In the genomic region with DNA sequence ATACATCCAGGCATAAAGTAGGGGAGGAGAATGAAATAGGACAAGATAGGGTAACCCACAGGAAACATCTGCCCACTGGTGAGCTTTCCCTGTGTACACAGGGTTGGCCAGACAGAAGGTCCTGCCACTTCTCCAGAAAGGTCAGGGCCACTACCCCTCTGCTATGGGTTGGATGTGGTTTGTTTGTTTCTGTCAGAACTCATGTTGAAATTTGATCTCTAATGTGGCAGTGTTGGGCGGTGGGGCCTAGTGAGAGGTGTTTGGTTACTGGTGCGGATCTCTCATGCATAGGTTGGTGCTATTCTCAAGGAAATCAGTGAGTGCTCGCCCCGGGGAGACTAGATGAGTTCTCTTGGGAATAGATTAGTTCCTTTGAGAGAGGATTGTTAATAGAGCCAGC, we compare ENCODE assay signal across 1 cellular context.
TF ChIP-seq lines count a peak whose summit lies in the region.

No MANE protein-coding gene starts in this region.

TF ChIP-seq in HepG2, 621 proteins besides CTCF, POLR2A, EP300 and RAD21 (continued from another document):
- TF ChIP-seq ZFP91 (CRISPR knock-in tag; IDR thresholded peaks at IDR 0.05; ENCODE audit: borderline replicate concordance) (no peak), SMYD3 (CRISPR knock-in tag; IDR thresholded peaks at IDR 0.05) (no peak), ZNF367 (CRISPR knock-in tag; IDR thresholded peaks at IDR 0.05; ENCODE audit: borderline replicate concordance) (no peak), SMAD1 (CRISPR knock-in tag; IDR thresholded peaks at IDR 0.05; ENCODE audit: borderline replicate concordance, low read depth) (no peak), FOXK1 (CRISPR knock-in tag; IDR thresholded peaks at IDR 0.05; ENCODE audit: borderline replicate concordance, low read depth) (peak; percentile 85; the same call in 1 of the 2 replicates), HHEX (CRISPR knock-in tag; IDR thresholded peaks at IDR 0.05) (peak; percentile 68; the same call in 1 of the 2 replicates), ONECUT2 (CRISPR knock-in tag; IDR thresholded peaks at IDR 0.05) (no peak), ZFP41 (CRISPR knock-in tag; IDR thresholded peaks at IDR 0.05; ENCODE audit: borderline replicate concordance) (no peak), ZBTB2 (CRISPR knock-in tag; IDR thresholded peaks at IDR 0.05; ENCODE audit: low read depth) (no peak), ZFAT (CRISPR knock-in tag; conservative IDR thresholded peaks at IDR 0.05) (no peak), MTA1 (CRISPR knock-in tag; IDR thresholded peaks at IDR 0.05; ENCODE audit: borderline replicate concordance) (no peak; the same call in 1 of the 2 replicates), ZNF530 (CRISPR knock-in tag; IDR thresholded peaks at IDR 0.05; ENCODE audit: low read depth) (no peak), SRF (IDR thresholded peaks at IDR 0.05; ENCODE audit: low read depth, low read length) (no peak), MEF2D (CRISPR knock-in tag; IDR thresholded peaks at IDR 0.05) (no peak), DNMT1 (CRISPR knock-in tag; IDR thresholded peaks at IDR 0.05) (no peak), ZNF207 (IDR thresholded peaks at IDR 0.05; ENCODE audit: borderline replicate concordance) (no peak), ZSCAN5A (CRISPR knock-in tag; IDR thresholded peaks at IDR 0.05; ENCODE audit: borderline replicate concordance) (no peak), ZFP1 (CRISPR knock-in tag; IDR thresholded peaks at IDR 0.05) (0 out of 2 replicates have a peak, but pooled peaks have one; percentile 24)
- TF ChIP-seq, protein P1, sequence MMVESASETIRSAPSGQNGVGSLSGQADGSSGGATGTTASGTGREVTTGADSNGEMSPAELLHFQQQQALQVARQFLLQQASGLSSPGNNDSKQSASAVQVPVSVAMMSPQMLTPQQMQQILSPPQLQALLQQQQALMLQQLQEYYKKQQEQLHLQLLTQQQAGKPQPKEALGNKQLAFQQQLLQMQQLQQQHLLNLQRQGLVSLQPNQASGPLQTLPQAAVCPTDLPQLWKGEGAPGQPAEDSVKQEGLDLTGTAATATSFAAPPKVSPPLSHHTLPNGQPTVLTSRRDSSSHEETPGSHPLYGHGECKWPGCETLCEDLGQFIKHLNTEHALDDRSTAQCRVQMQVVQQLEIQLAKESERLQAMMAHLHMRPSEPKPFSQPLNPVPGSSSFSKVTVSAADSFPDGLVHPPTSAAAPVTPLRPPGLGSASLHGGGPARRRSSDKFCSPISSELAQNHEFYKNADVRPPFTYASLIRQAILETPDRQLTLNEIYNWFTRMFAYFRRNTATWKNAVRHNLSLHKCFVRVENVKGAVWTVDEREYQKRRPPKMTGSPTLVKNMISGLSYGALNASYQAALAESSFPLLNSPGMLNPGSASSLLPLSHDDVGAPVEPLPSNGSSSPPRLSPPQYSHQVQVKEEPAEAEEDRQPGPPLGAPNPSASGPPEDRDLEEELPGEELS (CRISPR knock-in tag; IDR thresholded peaks at IDR 0.05) = peak; percentile 74
